Comparison of ENCODE assay signal across 13 cellular contexts in the genomic region with DNA sequence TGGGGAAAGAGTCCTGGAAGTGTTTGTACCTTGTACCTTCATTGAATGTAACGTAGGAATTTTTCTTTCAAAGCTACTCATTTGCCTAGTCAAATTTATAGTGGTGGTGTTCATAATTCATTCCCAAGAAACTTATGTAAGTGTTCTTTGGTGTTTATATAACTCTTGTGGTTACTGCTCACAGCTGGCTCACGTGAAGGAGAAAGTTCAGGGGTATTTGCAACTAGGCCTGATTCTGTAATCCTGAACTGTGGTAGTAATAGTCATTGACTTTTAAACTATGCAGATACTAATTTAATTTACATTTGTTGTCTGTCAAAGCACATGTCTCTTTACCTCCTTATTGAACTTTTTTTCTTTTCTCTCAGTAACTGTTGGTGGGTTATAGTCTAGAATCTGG. TPM values are rescaled to one million over a fixed set of nuclear protein-coding genes. Genes with fewer than 3 reads are reported as not detected.
DNase-seq lines count a peak whose midpoint lies in the region; ATAC-seq and TF ChIP-seq lines count a peak whose summit lies in the region.
"Had no signal": no experiment of that assay in that cellular context is flagged by ENCODE, and none has a peak within 500 bp of the region (broad histone marks: within the 10 kb centered on the region; RNA-seq: fewer than 3 reads in every experiment).

No MANE protein-coding gene starts in this region.

- POLR2A ChIA-PET in CD8-positive, alpha-beta memory T cell (lab: Charles Lee): no interaction called here

- CTCF ChIA-PET in CD8-positive, alpha-beta memory T cell (lab: Charles Lee): no interaction called here

- DNase-seq in left ventricle myocardium inferior (no peak), right cardiac atrium (no peak), epithelial cell of esophagus (ENCODE audit: low read depth) (peak; percentile 29), mesothelial cell of epicardium (ENCODE audit: low spot score in 2 of 2, unreplicated experiment in 2 of 2) (no peak), uterus (no peak), OCI-M1 (lab: John Stamatoyannopoulos, UW) (no peak)
- no peak for DNase-seq in CD8-positive, alpha-beta memory T cell
- DNase-seq: activated naive CD4-positive, alpha-beta T cell treated with anti-CD3 and anti-CD28 coated beads for 36 hours; effector memory CD8-positive, alpha-beta T cell; H7; NCI-H524 had no signal

- no peak for TF ChIP-seq POLR2A in uterus (IDR thresholded peaks at IDR 0.05)

- intact Hi-C loops in left ventricle myocardium inferior (cut with micrococcal nuclease): no loop called here
- intact Hi-C loops in right cardiac atrium (cut with DNase I): no loop called here
- intact Hi-C loops in uterus (cut with DNase I; ENCODE audit: low total_unique reads): no loop called here

- H3K4me1 Mint-ChIP-seq in mesothelial cell of epicardium: peaks cover 15% of the 10 kb centered on the region
- peaks cover 22 to 45% (median 40%) of the 10 kb centered on the region in 3 donors for H3K4me1 Mint-ChIP-seq in CD8-positive, alpha-beta memory T cell

- no peaks in the 10 kb centered on the region for H3K36me3 ChIP-seq in left ventricle myocardium inferior
- no peaks in the 10 kb centered on the region for H3K36me3 ChIP-seq in uterus
- H3K36me3 ChIP-seq in CD8-positive, alpha-beta memory T cell (ENCODE audit: insufficient read depth, low read length): no peaks in the 10 kb centered on the region

- no peaks in the 10 kb centered on the region for H3K27me3 Mint-ChIP-seq in mesothelial cell of epicardium (ENCODE audit: low read depth)
- no peaks in the 10 kb centered on the region for H3K27me3 Mint-ChIP-seq in CD8-positive, alpha-beta memory T cell
- H3K27me3 Mint-ChIP-seq: effector memory CD8-positive, alpha-beta T cell had no signal

- H3K27ac ChIP-seq in left ventricle myocardium inferior (replicated peaks) (peak overlapping the region; percentile 50), right cardiac atrium (ENCODE audit: low read length) (no peak overlapping the region), uterus (peak overlapping the region; percentile 48)
- H3K27ac ChIP-seq in CD8-positive, alpha-beta memory T cell (ENCODE audit: low read depth, low read length): no peak overlapping the region
- H3K27ac ChIP-seq: parathyroid adenoma had no signal

- H3K27me3 ChIP-seq in left ventricle myocardium inferior (ENCODE audit: low read depth): no peaks in the 10 kb centered on the region
- H3K27me3 ChIP-seq in right cardiac atrium (ENCODE audit: control insufficient read depth, insufficient read depth): no peaks in the 10 kb centered on the region
- no peaks in the 10 kb centered on the region for H3K27me3 ChIP-seq in uterus
- H3K27me3 ChIP-seq in CD8-positive, alpha-beta memory T cell (ENCODE audit: insufficient read depth, low read length, poor library complexity, severe bottlenecking): no peaks in the 10 kb centered on the region

- H3K9me3 ChIP-seq in left ventricle myocardium inferior (replicated peaks) (no peaks in the 10 kb centered on the region), right cardiac atrium (ENCODE audit: control insufficient read depth, low read length) (no peaks in the 10 kb centered on the region), uterus (no peaks in the 10 kb centered on the region)
- no peaks in the 10 kb centered on the region for H3K9me3 ChIP-seq in CD8-positive, alpha-beta memory T cell (ENCODE audit: low read length)

- WGBS in right cardiac atrium: 60% methylated on average over 2 of the region's 2 CpGs

- H3K9me3 Mint-ChIP-seq in mesothelial cell of epicardium: no peaks in the 10 kb centered on the region
- no peaks in the 10 kb centered on the region for H3K9me3 Mint-ChIP-seq in CD8-positive, alpha-beta memory T cell
- H3K9me3 Mint-ChIP-seq: activated naive CD4-positive, alpha-beta T cell treated with anti-CD3 and anti-CD28 coated beads for 36 hours; effector memory CD8-positive, alpha-beta T cell had no signal

- no peak overlapping the region for H3K4me3 ChIP-seq in left ventricle myocardium inferior
- H3K4me3 ChIP-seq in right cardiac atrium (ENCODE audit: low read length): no peak overlapping the region
- no peak overlapping the region for H3K4me3 ChIP-seq in epithelial cell of esophagus (ENCODE audit: low read length)
- no peak overlapping the region for H3K4me3 ChIP-seq in uterus
- H3K4me3 ChIP-seq in CD8-positive, alpha-beta memory T cell (ENCODE audit: low read length): no peak overlapping the region

- TF ChIP-seq CTCF in left ventricle myocardium inferior (IDR thresholded peaks at IDR 0.05; ENCODE audit: borderline replicate concordance) (no peak), epithelial cell of esophagus (IDR thresholded peaks at IDR 0.05; ENCODE audit: insufficient read depth, low read depth, low read length, missing control alignments) (no peak), mesothelial cell of epicardium (IDR thresholded peaks at IDR 0.05; ENCODE audit: unreplicated experiment) (no peak), uterus (IDR thresholded peaks at IDR 0.05) (no peak)

- ATAC-seq in right cardiac atrium (no peak), HG02884 (IDR thresholded peaks at IDR 0.05; ENCODE audit: unreplicated experiment) (no peak)
- ATAC-seq: effector memory CD8-positive, alpha-beta T cell had no signal

- H3K4me1 ChIP-seq in left ventricle myocardium inferior: peaks cover 34% of the 10 kb centered on the region
- H3K4me1 ChIP-seq in right cardiac atrium (ENCODE audit: control insufficient read depth, insufficient read depth, low read length): peaks cover 4% of the 10 kb centered on the region
- no peaks in the 10 kb centered on the region for H3K4me1 ChIP-seq in uterus
- H3K4me1 ChIP-seq in CD8-positive, alpha-beta memory T cell (ENCODE audit: insufficient read depth, low read length): no peaks in the 10 kb centered on the region

- peak overlapping the region; percentile 64 for H3K27ac Mint-ChIP-seq in mesothelial cell of epicardium
- H3K27ac Mint-ChIP-seq in CD8-positive, alpha-beta memory T cell: peak overlapping the region in 3 of 8 donors; percentile 7 to 65 (median 11)
- H3K27ac Mint-ChIP-seq: activated naive CD4-positive, alpha-beta T cell treated with anti-CD3 and anti-CD28 coated beads for 36 hours had no signal

- H3K36me3 Mint-ChIP-seq in mesothelial cell of epicardium: no peaks in the 10 kb centered on the region
- H3K36me3 Mint-ChIP-seq in CD8-positive, alpha-beta memory T cell: peaks cover 0 to 28% (median 3%) of the 10 kb centered on the region in 3 donors

- no peak overlapping the region for H3K4me3 Mint-ChIP-seq in mesothelial cell of epicardium
- H3K4me3 Mint-ChIP-seq in CD8-positive, alpha-beta memory T cell: no peak overlapping the region
- H3K4me3 Mint-ChIP-seq: activated naive CD4-positive, alpha-beta T cell treated with anti-CD3 and anti-CD28 coated beads for 36 hours; effector memory CD8-positive, alpha-beta T cell had no signal

RNA-seq across cellular contexts. Expression of a gene that starts 50.5 kb away (rescaled TPM):
- total RNA-seq in left ventricle myocardium inferior (33.9 TPM), right cardiac atrium (10 to 100 TPM; 37.6 to 40.2 (median 38.3) TPM), mesothelial cell of epicardium (37.8 to 39.7 TPM (median 38.6 TPM) in 3 replicates), uterus (10 to 100 TPM; 35.3 to 74.8 (median 48.8) TPM)
- 67.8 TPM for polyA plus RNA-seq in right cardiac atrium
- 10 to 100 TPM; 48.2 to 52.3 TPM for total RNA-seq in CD8-positive, alpha-beta memory T cell
- 110 TPM for polyA plus RNA-seq in CD8-positive, alpha-beta memory T cell

Comparison
In these comparisons a context has a peak if more than half of its experiments do, and no peak if none do; other contexts are left out.
1. H3K27ac ChIP-seq: peak in left ventricle myocardium inferior (single experiment) and uterus (2 of 2); none in right cardiac atrium (single experiment) and CD8-positive, alpha-beta memory T cell (single experiment).